1 cellular context compared by ENCODE assay signal in genomic region chr7:17239683-17240521, GRCh38.
TF ChIP-seq lines count a peak whose summit lies in the region.

No MANE protein-coding gene starts in this region.

TF ChIP-seq in SK-N-SH, 30 proteins besides CTCF, POLR2A, EP300 and RAD21 (continued from another document):
- TF ChIP-seq TEAD4 (IDR thresholded peaks at IDR 0.05; ENCODE audit: borderline replicate concordance, insufficient read depth) (peak; percentile 64; the same call in 1 of the 2 replicates), NFIC (IDR thresholded peaks at IDR 0.05; ENCODE audit: borderline replicate concordance) (peak; percentile 78), MXI1 (IDR thresholded peaks at IDR 0.05; ENCODE audit: low read depth, low read length) (no peak), MEF2A (IDR thresholded peaks at IDR 0.05; ENCODE audit: borderline replicate concordance, low read depth) (no peak), TCF12 (IDR thresholded peaks at IDR 0.05) (peak; percentile 87)
